Comparison of ENCODE assay signal across 8 cellular contexts in the genomic region with DNA sequence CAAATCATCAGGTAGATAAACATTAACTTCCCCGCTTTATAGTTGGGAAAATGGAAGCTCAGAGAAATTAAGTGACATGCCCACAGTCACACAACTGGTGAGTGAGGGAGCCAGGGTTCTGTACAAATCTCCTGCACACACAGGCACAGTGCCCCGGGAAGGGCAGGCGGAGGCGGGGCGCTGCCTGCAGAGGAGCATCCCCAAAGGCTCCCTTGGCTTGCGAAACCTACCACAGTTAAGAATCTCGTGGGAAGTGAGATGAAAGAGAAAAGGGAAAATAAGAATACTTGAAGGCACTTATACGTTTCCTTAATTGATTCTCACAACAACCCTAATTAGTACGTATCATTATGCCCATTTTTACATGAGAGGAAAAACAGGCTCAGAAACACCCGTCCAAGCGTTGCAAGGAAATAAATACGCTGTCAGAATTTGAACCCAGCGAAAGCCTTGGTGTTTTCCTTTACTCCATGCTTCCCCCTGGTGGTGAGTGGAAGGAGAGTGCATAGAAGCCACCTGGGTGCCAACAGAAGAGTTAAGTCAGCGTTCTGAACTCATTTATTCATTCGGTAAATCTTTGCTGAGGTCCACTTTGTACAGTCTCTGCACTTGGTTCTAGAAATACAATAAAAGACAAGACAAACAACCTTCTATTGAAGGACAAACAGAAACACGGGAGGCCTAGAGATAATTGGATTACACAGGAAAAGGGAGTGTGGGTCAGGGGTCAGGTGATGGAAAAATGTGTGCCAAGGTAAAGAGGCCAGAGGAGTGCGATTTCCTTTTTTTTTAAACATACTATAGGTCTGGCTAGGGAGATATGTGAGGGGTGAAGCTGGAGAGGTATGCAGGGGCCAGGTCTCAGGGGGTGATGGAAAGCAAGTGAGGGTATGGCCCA. TPM values are rescaled to one million over a fixed set of nuclear protein-coding genes. Genes with fewer than 3 reads are reported as not detected.
DNase-seq lines count a peak whose midpoint lies in the region; ATAC-seq, FAIRE-seq and TF ChIP-seq lines count a peak whose summit lies in the region.

No MANE protein-coding gene starts in this region.

- peak; percentile 97 for TF ChIP-seq CTCF in fibroblast of mammary gland (conservative IDR thresholded peaks at IDR 0.05; ENCODE audit: control insufficient read depth, insufficient read depth, low read depth, low read length)
- peak; percentile 70 to 84 (median 77) for TF ChIP-seq CTCF in pancreas (IDR thresholded peaks at IDR 0.05)

- H3K4me3 ChIP-seq in fibroblast of mammary gland (ENCODE audit: control insufficient read depth, low read depth, low read length): no peak overlapping the region
- H3K4me3 ChIP-seq in pancreas: no peak overlapping the region

- no peaks in the 10 kb centered on the region for H3K27me3 ChIP-seq in pancreas

- POLR2A ChIA-PET in activated CD4-positive, alpha-beta memory T cell treated with anti-CD3 and anti-CD28 coated beads for 36 hours (lab: Charles Lee): interaction anchor here (1.3 kb wide), 1 partner anchor 29 kb away, joined by 3 read pairs; a partner anchor contains a TSS

- peaks cover 38% of the 10 kb centered on the region for H3K4me1 Mint-ChIP-seq in activated CD4-positive, alpha-beta memory T cell treated with anti-CD3 and anti-CD28 coated beads for 36 hours (ENCODE audit: low read depth)

- H3K9me3 ChIP-seq in pancreas: no peaks in the 10 kb centered on the region

- H3K36me3 ChIP-seq in pancreas: peaks cover 0 to 7% (median 0%) of the 10 kb centered on the region in 3 donors

- no peaks in the 10 kb centered on the region for H3K9me3 Mint-ChIP-seq in activated CD4-positive, alpha-beta memory T cell treated with anti-CD3 and anti-CD28 coated beads for 36 hours

- H3K4me1 ChIP-seq in pancreas: no peaks in the 10 kb centered on the region

- ATAC-seq in pancreas (peak; percentile 71 to 90 (median 86)), GM21381 (IDR thresholded peaks at IDR 0.05; ENCODE audit: unreplicated experiment) (no peak), HG03520 (IDR thresholded peaks at IDR 0.05; ENCODE audit: unreplicated experiment) (no peak)

- peak overlapping the region; percentile 35 for H3K27ac Mint-ChIP-seq in activated CD4-positive, alpha-beta memory T cell treated with anti-CD3 and anti-CD28 coated beads for 36 hours

- no peaks in the 10 kb centered on the region for H3K27me3 Mint-ChIP-seq in activated CD4-positive, alpha-beta memory T cell treated with anti-CD3 and anti-CD28 coated beads for 36 hours

- H3K36me3 Mint-ChIP-seq in activated CD4-positive, alpha-beta memory T cell treated with anti-CD3 and anti-CD28 coated beads for 36 hours: peaks cover 7% of the 10 kb centered on the region

- no peak overlapping the region for H3K27ac ChIP-seq in pancreas

- CTCF ChIA-PET in activated CD4-positive, alpha-beta memory T cell treated with anti-CD3 and anti-CD28 coated beads for 36 hours (lab: Charles Lee): interaction anchor here (0.7 to 4.2 kb wide), 28 partner anchors 10 to 368 kb away, joined by 3 to 41 read pairs (median 4); a partner anchor contains a TSS

- intact Hi-C loops in activated CD4-positive, alpha-beta memory T cell treated with anti-CD3 and anti-CD28 coated beads for 36 hours (cut with micrococcal nuclease): loop anchor here (2.0 to 10.0 kb wide), 4 partner anchors 29 to 357 kb away; a partner anchor contains a TSS
- intact Hi-C loops in pancreas (cut with DNase I): loop anchor here in 1 of 3 donors (10.0 kb wide), 1 partner anchor 253 kb away; no protein-coding TSS in a partner anchor

- FAIRE-seq in GM18507 (lab: Jason Lieb, UNC) (peak; percentile 80), pancreas (lab: Jason Lieb, UNC) (no peak)

- WGBS in pancreas, 2 donors: 55 to 62% methylated on average over 17 of the region's 17 CpGs

- H3K4me3 Mint-ChIP-seq in activated CD4-positive, alpha-beta memory T cell treated with anti-CD3 and anti-CD28 coated beads for 36 hours: no peak overlapping the region

- peak; percentile 51 for DNase-seq in Ammon's horn (ENCODE audit: low spot score)
- peak; percentile 9 for DNase-seq in GM18507 (ENCODE audit: extremely low spot score, insufficient read length, low read depth)
- DNase-seq in NCI-H345 (lab: John Stamatoyannopoulos, UW): peak; percentile 79
- DNase-seq in activated CD4-positive, alpha-beta memory T cell treated with anti-CD3 and anti-CD28 coated beads for 36 hours: peak; percentile 65
- DNase-seq in fibroblast of mammary gland (ENCODE audit: low read depth): peak; percentile 69
- DNase-seq in pancreas: peak in 3 of 6 donors; percentile 25 to 57 (median 41)

RNA-seq across cellular contexts. Expression of a gene that starts 28.4 kb away (rescaled TPM):
- total RNA-seq in activated CD4-positive, alpha-beta memory T cell treated with anti-CD3 and anti-CD28 coated beads for 36 hours: 10 to 100 TPM; 11.6 to 12.5 TPM
- 10 to 100 TPM in 2 of 6 donors, 1 to 10 TPM in 4; 8.5 to 15.9 (median 9.8) TPM for total RNA-seq in pancreas
- polyA plus RNA-seq in pancreas: 10 to 100 TPM; 10.3 to 18.6 TPM

Comparison
In these comparisons a context has a peak if more than half of its experiments do, and no peak if none do; other contexts are left out.
1. ATAC-seq: peak in pancreas (4 of 4); none in GM21381 (single experiment) and HG03520 (single experiment).